Comparison of ENCODE assay signal across 10 cellular contexts in the genomic region with DNA sequence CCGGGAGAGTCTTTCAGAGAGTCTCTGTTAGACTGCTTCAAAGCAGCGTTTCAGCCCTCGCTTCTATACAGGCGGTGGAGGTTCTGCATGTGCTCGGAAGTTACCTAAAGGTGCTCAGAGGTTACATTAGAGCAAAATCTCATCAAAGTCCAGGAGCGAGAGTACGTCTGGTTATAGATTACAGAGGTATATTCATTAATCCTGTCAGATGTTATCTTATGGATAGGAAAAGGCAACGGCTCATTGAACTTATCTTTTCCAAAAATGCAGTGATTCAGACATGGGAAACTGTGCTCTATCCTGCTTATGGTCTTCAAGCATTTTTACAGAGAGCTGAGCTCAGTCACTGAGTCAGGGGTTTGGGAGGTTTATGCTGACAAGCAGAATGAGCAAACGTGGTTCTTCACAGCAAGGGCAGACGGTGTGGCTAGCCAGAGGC. TPM values are rescaled to one million over a fixed set of nuclear protein-coding genes. Genes with fewer than 3 reads are reported as not detected.
DNase-seq lines count a peak whose midpoint lies in the region; ATAC-seq, FAIRE-seq and TF ChIP-seq lines count a peak whose summit lies in the region.
"Had no signal": no experiment of that assay in that cellular context is flagged by ENCODE, and none has a peak within 500 bp of the region (broad histone marks: within the 10 kb centered on the region; RNA-seq: fewer than 3 reads in every experiment).

No MANE protein-coding gene starts in this region.

- H3K27ac ChIP-seq in right atrium auricular region (peak overlapping the region; percentile 28 to 38), small intestine (ENCODE audit: low read depth in 1 of 2, low read length in 1 of 2) (no peak overlapping the region), SJCRH30 (no peak overlapping the region), neural progenitor cell (no peak overlapping the region)
- H3K27ac ChIP-seq: epithelial cell of prostate had no signal

- H3K79me2 ChIP-seq in neural progenitor cell (ENCODE audit: low read depth): no peaks in the 10 kb centered on the region

- H3K4me3 Mint-ChIP-seq in HFFc6 (peak overlapping the region; percentile 31), neural progenitor cell (no peak overlapping the region)

- H3K9ac ChIP-seq in neural progenitor cell: no peak overlapping the region

- no peaks in the 10 kb centered on the region for H3K36me3 ChIP-seq in right atrium auricular region
- H3K36me3 ChIP-seq in small intestine (ENCODE audit: control insufficient read depth in 2 of 2, insufficient read depth in 2 of 2, low read length in 2 of 2): no peaks in the 10 kb centered on the region
- H3K36me3 ChIP-seq in SJCRH30: no peaks in the 10 kb centered on the region
- H3K36me3 ChIP-seq in neural progenitor cell: no peaks in the 10 kb centered on the region

- H3K36me3 Mint-ChIP-seq in HFFc6 (ENCODE audit: low read depth) (peaks cover 7% of the 10 kb centered on the region), neural progenitor cell (no peaks in the 10 kb centered on the region)

- intact Hi-C loops in left colon (cut with DNase I, micrococcal nuclease): loop anchor here in 1 of 2 donors (10.0 kb wide), 1 partner anchor 58 kb away; no protein-coding TSS in a partner anchor

- DNase-seq in HFFc6 (peak; percentile 68), amniotic stem cell (lab: John Stamatoyannopoulos, UW) (peak; percentile 54), right atrium auricular region (ENCODE audit: low spot score) (no peak), small intestine (peak; percentile 59), NCI-H69 (lab: John Stamatoyannopoulos, UW) (no peak), SJCRH30 (no peak), left colon (no peak), neural progenitor cell (ENCODE audit: low spot score) (no peak)
- DNase-seq: activated effector memory CD4-positive, alpha-beta T cell treated with anti-CD3 and anti-CD28 coated beads, Interleukin-2, amount 50 U/mL, for 16 hours had no signal

- TF ChIP-seq CTCF in HFFc6 (IDR thresholded peaks at IDR 0.05): no peak
- no peak for TF ChIP-seq CTCF in right atrium auricular region (IDR thresholded peaks at IDR 0.05)
- TF ChIP-seq CTCF in neural progenitor cell (IDR thresholded peaks at IDR 0.05): no peak

- H3K4me3 ChIP-seq in right atrium auricular region: no peak overlapping the region
- no peak overlapping the region for H3K4me3 ChIP-seq in small intestine (ENCODE audit: low read depth in 1 of 2, low read length in 2 of 2)
- no peak overlapping the region for H3K4me3 ChIP-seq in SJCRH30
- H3K4me3 ChIP-seq in neural progenitor cell: no peak overlapping the region

- no peak overlapping the region for H3K4me2 ChIP-seq in neural progenitor cell

- H3K27me3 ChIP-seq in right atrium auricular region: no peaks in the 10 kb centered on the region
- H3K27me3 ChIP-seq in small intestine (ENCODE audit: control insufficient read depth in 2 of 2, insufficient read depth in 2 of 2, low read length in 2 of 2): no peaks in the 10 kb centered on the region
- no peaks in the 10 kb centered on the region for H3K27me3 ChIP-seq in SJCRH30
- no peaks in the 10 kb centered on the region for H3K27me3 ChIP-seq in neural progenitor cell

- H3K9me3 ChIP-seq in right atrium auricular region: peaks cover 0 to 5% of the 10 kb centered on the region in 2 donors
- no peaks in the 10 kb centered on the region for H3K9me3 ChIP-seq in small intestine (ENCODE audit: control insufficient read depth, low read depth)
- peaks cover under 1% of the 10 kb centered on the region for H3K9me3 ChIP-seq in SJCRH30 (replicated peaks)
- no peaks in the 10 kb centered on the region for H3K9me3 ChIP-seq in neural progenitor cell (ENCODE audit: low read depth)

- whole genome bisulfite sequencing in small intestine, 3 donors: 26 to 63% (median 45%) methylated on average over 10 of the region's 10 CpGs

- H3K4me1 Mint-ChIP-seq in HFFc6 (ENCODE audit: low read depth) (peaks cover 51% of the 10 kb centered on the region), neural progenitor cell (no peaks in the 10 kb centered on the region)

- H3K4me1 ChIP-seq in right atrium auricular region (peaks cover 0 to 27% of the 10 kb centered on the region in 2 donors), small intestine (ENCODE audit: control insufficient read depth in 2 of 2, insufficient read depth in 1 of 2, low read depth in 1 of 2, low read length in 1 of 2) (no peaks in the 10 kb centered on the region), SJCRH30 (no peaks in the 10 kb centered on the region; the same call in 1 of the 2 replicates), neural progenitor cell (no peaks in the 10 kb centered on the region)

- peak overlapping the region; percentile 75 for H3K27ac Mint-ChIP-seq in HFFc6
- H3K27ac Mint-ChIP-seq in neural progenitor cell: no peak overlapping the region

- no peak for FAIRE-seq in small intestine (lab: Jason Lieb, UNC)

- H4K20me1 ChIP-seq in neural progenitor cell (ENCODE audit: low read depth): no peaks in the 10 kb centered on the region

- ATAC-seq in left colon: no peak

- peaks cover under 1% of the 10 kb centered on the region; the same call in 1 of the 2 replicates for H3K9me3 Mint-ChIP-seq in HFFc6
- H3K9me3 Mint-ChIP-seq in neural progenitor cell: peaks cover 9% of the 10 kb centered on the region

- no peaks in the 10 kb centered on the region for H3F3A ChIP-seq in neural progenitor cell (ENCODE audit: low read depth)

- no peaks in the 10 kb centered on the region for H3K27me3 Mint-ChIP-seq in HFFc6 (ENCODE audit: insufficient read depth)
- H3K27me3 Mint-ChIP-seq in neural progenitor cell (ENCODE audit: insufficient read depth, low read depth): no peaks in the 10 kb centered on the region

- H2AFZ ChIP-seq in neural progenitor cell (replicated peaks): no peak overlapping the region

RNA-seq across cellular contexts. Expression of a gene that starts 9.1 kb away (rescaled TPM):
- total RNA-seq in HFFc6 (2021; fragmentation: NEBNext Ultra II Directional; extraction: Animal tissue kit (Norgen Biotek cat#: 25700)): 10 to 100 TPM; 24.0 to 29.0 (median 26.4) TPM
- total RNA-seq in right atrium auricular region (10 to 100 TPM; 22.4 to 28.3 TPM), left colon (10 to 100 TPM; 36.9 to 37.5 TPM), neural progenitor cell (ENCODE audit: low replicate concordance) (70.9 and 87.9 TPM in 2 replicates)
- polyA plus RNA-seq in small intestine: 10 to 100 TPM; 11.9 to 18.9 (median 15.2) TPM
- total RNA-seq in SJCRH30 (2014; rRNA removed; shearing (Covaris generic)): 59.6 and 73.8 TPM in 2 replicates

RNA-seq across cellular contexts. Expression of a gene that starts 58.2 kb away (rescaled TPM):
- total RNA-seq in HFFc6 (2021; fragmentation: NEBNext Ultra II Directional; extraction: Animal tissue kit (Norgen Biotek cat#: 25700)): 1,000 to 10,000 TPM; 1,163 to 1,334 (median 1,242) TPM
- total RNA-seq in right atrium auricular region (100 to 1,000 TPM; 496 to 508 TPM), left colon (100 to 1,000 TPM; 726 to 854 TPM), neural progenitor cell (ENCODE audit: low replicate concordance) (790 and 1,052 TPM in 2 replicates)
- polyA plus RNA-seq in small intestine: 100 to 1,000 TPM; 208 to 272 (median 218) TPM
- total RNA-seq in SJCRH30 (2014; rRNA removed; shearing (Covaris generic)): 1,193 and 1,203 TPM in 2 replicates

Comparison
In these comparisons a context has a peak if more than half of its experiments do, and no peak if none do; other contexts are left out.
1. DNase-seq: peak in HFFc6 (single experiment), amniotic stem cell (single experiment) and small intestine (single experiment); none in right atrium auricular region (single experiment), NCI-H69 (single experiment), SJCRH30 (0 of 2), left colon (0 of 2) and neural progenitor cell (single experiment).
2. H3K27ac ChIP-seq: peak in right atrium auricular region (2 of 2); none in small intestine (0 of 2), SJCRH30 (single experiment) and neural progenitor cell (single experiment).